In the genomic region with DNA sequence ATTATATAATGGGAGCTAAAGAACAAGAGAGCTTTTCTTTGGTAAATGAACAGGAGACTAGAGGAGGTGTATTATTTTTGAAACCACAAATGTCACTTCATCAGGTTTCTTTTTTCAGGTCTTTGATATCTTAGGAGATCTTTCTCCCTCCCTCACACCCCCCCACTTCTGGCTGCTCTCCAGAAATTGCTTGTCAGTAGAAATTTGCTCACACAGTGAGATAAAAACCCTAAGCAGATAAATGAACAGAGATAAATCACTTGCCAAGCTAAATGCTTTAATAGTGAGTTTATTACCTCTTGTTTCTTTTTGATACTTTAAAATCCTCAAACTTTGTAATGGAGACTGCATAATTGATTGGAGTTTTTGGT, we compare ENCODE assay signal across 13 cellular contexts.
A peak's percentile ranks its signal among the peaks of the same experiment; 100 is the strongest.
DNase-seq lines count a peak whose midpoint lies in the region; TF ChIP-seq lines count a peak whose summit lies in the region.
"Had no signal": no experiment of that assay in that cellular context is flagged by ENCODE, and none has a peak within 500 bp of the region (broad histone marks: within the 10 kb centered on the region; RNA-seq: fewer than 3 reads in every experiment).

No MANE protein-coding gene starts in this region.

- H2BK5ac ChIP-seq in mesendoderm (ENCODE audit: low read length): no peak overlapping the region

- no peaks in the 10 kb centered on the region for H3K27me3 Mint-ChIP-seq in CD14-positive monocyte (ENCODE audit: low read depth in 3 of 3)

- no peak overlapping the region for H2BK15ac ChIP-seq in mesendoderm (replicated peaks; ENCODE audit: low read depth)

- no peak overlapping the region for H3K18ac ChIP-seq in mesendoderm (ENCODE audit: low read length)

- no peaks in the 10 kb centered on the region for H3K79me1 ChIP-seq in mesendoderm (ENCODE audit: low read length)

- intact Hi-C loops in CD14-positive monocyte (cut with micrococcal nuclease): no loop called here

- H3K23ac ChIP-seq in mesendoderm (ENCODE audit: low read length): no peak overlapping the region

- H3K27me3 ChIP-seq in mesendoderm (ENCODE audit: insufficient read depth, low read length, poor library complexity): no peaks in the 10 kb centered on the region
- H3K27me3 ChIP-seq: BLaER1 treated with 17β-estradiol and CSF1 and Interleukin-3, amounts not matched to agents 10 nM and 100 nM; colonic mucosa had no signal

- H3K36me3 ChIP-seq in mesendoderm (ENCODE audit: control insufficient read depth, insufficient read depth, low read length): no peaks in the 10 kb centered on the region
- H3K36me3 ChIP-seq: BLaER1 treated with 17β-estradiol and CSF1 and Interleukin-3, amounts not matched to agents 10 nM and 100 nM; colonic mucosa had no signal

- H3K4me2 ChIP-seq in mesendoderm (ENCODE audit: low read length): no peak overlapping the region
- H3K4me2 ChIP-seq: BLaER1 treated with 17β-estradiol and CSF1 and Interleukin-3, amounts not matched to agents 10 nM and 100 nM had no signal

- H3K9me3 Mint-ChIP-seq in CD14-positive monocyte: peaks cover 0 to 7% (median 0%) of the 10 kb centered on the region in 7 donors

- no peaks in the 10 kb centered on the region for H3K79me2 ChIP-seq in mesendoderm (ENCODE audit: control insufficient read depth, insufficient read depth, low read length)

- H3K4me3 Mint-ChIP-seq in CD14-positive monocyte: no peak overlapping the region

- H2AK5ac ChIP-seq in mesendoderm (ENCODE audit: low read length): no peak overlapping the region

- no peak overlapping the region for H3K4me3 ChIP-seq in mesendoderm (ENCODE audit: low read length)
- H3K4me3 ChIP-seq: BLaER1 treated with 17β-estradiol and CSF1 and Interleukin-3, amounts not matched to agents 10 nM and 100 nM; colonic mucosa had no signal

- no peak overlapping the region for H3K56ac ChIP-seq in mesendoderm (ENCODE audit: low read length)

- H3K9ac ChIP-seq in mesendoderm (ENCODE audit: low read length): no peak overlapping the region
- H3K9ac ChIP-seq: BLaER1 treated with 17β-estradiol and CSF1 and Interleukin-3, amounts not matched to agents 10 nM and 100 nM had no signal

- no peak overlapping the region for H3K27ac ChIP-seq in mesendoderm (ENCODE audit: low read depth, low read length)
- H3K27ac ChIP-seq: BLaER1 treated with 17β-estradiol and CSF1 and Interleukin-3, amounts not matched to agents 10 nM and 100 nM; colonic mucosa had no signal

- H4K8ac ChIP-seq in mesendoderm (ENCODE audit: low read depth, low read length): no peak overlapping the region

- H3K4me1 Mint-ChIP-seq in CD14-positive monocyte: no peaks in the 10 kb centered on the region

- H3K4ac ChIP-seq in mesendoderm (ENCODE audit: low read depth, low read length): no peak overlapping the region

- no peak overlapping the region for H3K27ac Mint-ChIP-seq in CD14-positive monocyte

- H3K4me1 ChIP-seq in mesendoderm (ENCODE audit: control insufficient read depth, low read depth, low read length): peaks cover 4% of the 10 kb centered on the region
- H3K4me1 ChIP-seq: BLaER1 treated with 17β-estradiol and CSF1 and Interleukin-3, amounts not matched to agents 10 nM and 100 nM; colonic mucosa had no signal

- no peak overlapping the region for H4K5ac ChIP-seq in mesendoderm (ENCODE audit: low read length)

- H2BK120ac ChIP-seq in mesendoderm (ENCODE audit: low read depth, low read length): no peak overlapping the region

- no peaks in the 10 kb centered on the region for H3K36me3 Mint-ChIP-seq in CD14-positive monocyte

- DNase-seq in EH (ENCODE audit: low read depth): peak; percentile 11
- DNase-seq in LHCN-M2 (ENCODE audit: low read depth): peak; percentile 28
- DNase-seq in SK-N-DZ (ENCODE audit: low spot score): peak; percentile 15
- DNase-seq in mesendoderm: peak; percentile 29
- no peak for DNase-seq in CD14-positive monocyte (ENCODE audit: low spot score)
- DNase-seq in G401 (ENCODE audit: low spot score): no peak
- no peak for DNase-seq in activated CD4-positive, alpha-beta T cell treated with anti-CD3 and anti-CD28 coated beads for 1 hour
- DNase-seq in activated naive CD4-positive, alpha-beta T cell (lab: John Stamatoyannopoulos, UW): no peak
- DNase-seq: activated naive CD4-positive, alpha-beta T cell treated with anti-CD3 and anti-CD28 coated beads, Interleukin-2, amount 50 U/mL, for 16 hours; colonic mucosa; NCI-H2081 treated with DMSO at 0.1 percent for 48 hours; right cardiac atrium had no signal

- no peak for TF ChIP-seq CTCF in CD14-positive monocyte (IDR thresholded peaks at IDR 0.05)

- in situ Hi-C loops in G401 (cut with HindIII; ENCODE audit: low sequenced_read_pairs): no loop called here

Comparison
In these comparisons a context has a peak if more than half of its experiments do, and no peak if none do; other contexts are left out.
1. DNase-seq: peak in EH (single experiment), LHCN-M2 (single experiment), SK-N-DZ (single experiment) and mesendoderm (single experiment); none in CD14-positive monocyte (single experiment), G401 (single experiment), activated CD4-positive, alpha-beta T cell treated with anti-CD3 and anti-CD28 coated beads for 1 hour (single experiment) and activated naive CD4-positive, alpha-beta T cell (0 of 4).